ENCODE assay signal across 8 cellular contexts in genomic region chr7:113086431-113086888, GRCh38. TPM values are rescaled to one million over a fixed set of nuclear protein-coding genes. Genes with fewer than 3 reads are reported as not detected.
DNase-seq lines count a peak whose midpoint lies in the region; ATAC-seq and TF ChIP-seq lines count a peak whose summit lies in the region.

Gene GPR85, minus strand, starts transcription at chr7:113086827. Its CDS starts 2,106 bp downstream, at chr7:113084721.

- DNase-seq in AG20443 (ENCODE audit: low spot score) = peak; percentile 94
- peak; percentile 76 for DNase-seq in RPMI7951 (ENCODE audit: low read depth)
- DNase-seq in anterior cingulate cortex (lab: John Stamatoyannopoulos, UW) = peak in 50 of 58 donors; percentile 10 to 67 (median 42)
- no peak for DNase-seq in right atrium auricular region (ENCODE audit: low spot score)
- DNase-seq in putamen (ENCODE audit: low spot score) = peak; percentile 61

- no peak for TF ChIP-seq CTCF in right atrium auricular region (IDR thresholded peaks at IDR 0.05)

- peak within 1 kb of the TSS; percentile 48 to 56 for H3K4me3 ChIP-seq in right atrium auricular region

- H3K27ac ChIP-seq in right atrium auricular region = peak within 1 kb of the TSS; percentile 55 to 60

- H3K27me3 ChIP-seq in right atrium auricular region = no peaks in the 10 kb centered on the region

- peak; percentile 66 for ATAC-seq in GM19043 (IDR thresholded peaks at IDR 0.05; ENCODE audit: low read depth, unreplicated experiment)
- ATAC-seq in HG03571 (IDR thresholded peaks at IDR 0.05; ENCODE audit: unreplicated experiment) = peak; percentile 46
- ATAC-seq in HG02973 (IDR thresholded peaks at IDR 0.05; ENCODE audit: unreplicated experiment) = no peak

- H3K36me3 ChIP-seq in right atrium auricular region = no peaks in the 10 kb centered on the region

- no peaks in the 10 kb centered on the region for H3K9me3 ChIP-seq in right atrium auricular region

- H3K4me1 ChIP-seq in right atrium auricular region = peaks cover 0 to 6% of the 10 kb centered on the region in 2 donors

RNA-seq across cellular contexts. Expression of gene GPR85, which starts in this region (rescaled TPM):
- total RNA-seq in RPMI7951 (2014; rRNA removed; shearing (Covaris generic)) = 3.1 and 4.2 TPM in 2 replicates
- 1 to 10 TPM; 2.0 to 2.3 TPM for total RNA-seq in right atrium auricular region
